10 cellular contexts compared by ENCODE assay signal in genomic region chr12:27861428-27862167, GRCh38.
DNase-seq lines count a peak whose midpoint lies in the region; ATAC-seq and TF ChIP-seq lines count a peak whose summit lies in the region.
"Had no signal": no experiment of that assay in that cellular context is flagged by ENCODE, and none has a peak within 500 bp of the region (broad histone marks: within the 10 kb centered on the region; RNA-seq: fewer than 3 reads in every experiment).

No MANE protein-coding gene starts in this region.

- H3K9me3 ChIP-seq in upper lobe of right lung = no peaks in the 10 kb centered on the region

- no peaks in the 10 kb centered on the region for H3K4me1 ChIP-seq in upper lobe of right lung

- TF ChIP-seq CTCF in choroid plexus epithelial cell (conservative IDR thresholded peaks at IDR 0.05; ENCODE audit: low read depth, low read length) = no peak
- TF ChIP-seq CTCF in upper lobe of right lung (IDR thresholded peaks at IDR 0.05) = no peak

- H3K27me3 Mint-ChIP-seq in activated T-cell treated with anti-CD3 and anti-CD28 coated beads, Interleukin-2, amount 50 U/mL, for 72 hours (ENCODE audit: low read depth) = peaks cover 22% of the 10 kb centered on the region

- H3K4me3 ChIP-seq in choroid plexus epithelial cell (ENCODE audit: low read depth, low read length) (no peak overlapping the region), upper lobe of right lung (no peak overlapping the region)

- ATAC-seq in activated T-cell treated with anti-CD3 and anti-CD28 coated beads, Interleukin-2, amount 50 U/mL, for 72 hours (replicated peaks in 1 of 2) = peak; percentile 33 to 35
- ATAC-seq in HG03066 (IDR thresholded peaks at IDR 0.05; ENCODE audit: low read depth, unreplicated experiment) = peak; percentile 90
- ATAC-seq in upper lobe of right lung = no peak

- no peak overlapping the region for H3K4me3 Mint-ChIP-seq in activated T-cell treated with anti-CD3 and anti-CD28 coated beads, Interleukin-2, amount 50 U/mL, for 72 hours

- H3K9me3 Mint-ChIP-seq in activated T-cell treated with anti-CD3 and anti-CD28 coated beads, Interleukin-2, amount 50 U/mL, for 72 hours = peaks cover 0 to 2% of the 10 kb centered on the region in 2 donors

- H3K4me1 Mint-ChIP-seq in activated T-cell treated with anti-CD3 and anti-CD28 coated beads, Interleukin-2, amount 50 U/mL, for 72 hours (ENCODE audit: low read depth) = peaks cover 21% of the 10 kb centered on the region

- DNase-seq in activated T-cell treated with anti-CD3 and anti-CD28 coated beads, Interleukin-2, amount 50 U/mL, for 72 hours = no peak
- no peak for DNase-seq in activated T-cell treated with anti-CD3 and anti-CD28 coated beads, Interleukin-2, amount 50 U/mL, for 48 hours
- DNase-seq in choroid plexus epithelial cell (ENCODE audit: low read depth) = peak; percentile 65
- DNase-seq in upper lobe of right lung = no peak
- no peak for DNase-seq in SHP77 treated with DMSO at 0.1 percent for 48 hours (lab: John Stamatoyannopoulos, UW)
- DNase-seq in NCI-H1436 treated with DMSO at 0.1 percent for 48 hours (lab: John Stamatoyannopoulos, UW) = no peak
- DNase-seq in hypothalamus (lab: John Stamatoyannopoulos, UW) = no peak
- DNase-seq: H7, posterior cingulate gyrus had no signal

- peak overlapping the region; percentile 20 for H3K27ac ChIP-seq in upper lobe of right lung

- no peaks in the 10 kb centered on the region for H3K27me3 ChIP-seq in upper lobe of right lung

- intact Hi-C loops in upper lobe of right lung (cut with DNase I) = no loop called here

- no peaks in the 10 kb centered on the region for H3K36me3 Mint-ChIP-seq in activated T-cell treated with anti-CD3 and anti-CD28 coated beads, Interleukin-2, amount 50 U/mL, for 72 hours (ENCODE audit: insufficient read depth in 2 of 2)

- H3K36me3 ChIP-seq in upper lobe of right lung = no peaks in the 10 kb centered on the region

- no peak overlapping the region for H3K27ac Mint-ChIP-seq in activated T-cell treated with anti-CD3 and anti-CD28 coated beads, Interleukin-2, amount 50 U/mL, for 72 hours
